ENCODE assay signal across 2 cellular contexts in genomic region chr9:10341057-10341456, GRCh38.
"Had no signal": no experiment of that assay in that cellular context is flagged by ENCODE, and none has a peak within 500 bp of the region (broad histone marks: within the 10 kb centered on the region; RNA-seq: fewer than 3 reads in every experiment).

No MANE protein-coding gene starts in this region.

- DNase-seq: GDM1, GF-D8 had no signal
